30 cellular contexts compared by ENCODE assay signal in genomic region chr12:56776654-56777053, GRCh38. TPM values are rescaled to one million over a fixed set of nuclear protein-coding genes. Genes with fewer than 3 reads are reported as not detected.
"Had no signal": no experiment of that assay in that cellular context is flagged by ENCODE, and none has a peak within 500 bp of the region (broad histone marks: within the 10 kb centered on the region; RNA-seq: fewer than 3 reads in every experiment).

No MANE protein-coding gene starts in this region.

- H3K4me1 ChIP-seq: colonic mucosa, esophagus muscularis mucosa, gastrocnemius medialis, gastroesophageal sphincter, heart left ventricle, heart right ventricle had no signal

- FAIRE-seq: endometrium, endothelial cell of umbilical vein, frontal cortex had no signal

- H3K27me3 Mint-ChIP-seq: effector memory CD8-positive, alpha-beta T cell had no signal

- DNase-seq: colonic mucosa; cortex of kidney; dermis blood vessel endothelial cell; dorsolateral prefrontal cortex; effector CD4-positive, alpha-beta T cell; effector CD8-positive, alpha-beta T cell; effector memory CD4-positive, alpha-beta T cell; effector memory CD8-positive, alpha-beta T cell; erythroblast; esophagus squamous epithelium; foreskin fibroblast; foreskin keratinocyte; foreskin melanocyte; gastrocnemius medialis; glutamatergic neuron; head of caudate nucleus; heart left ventricle; heart right ventricle had no signal

- H3K36me3 ChIP-seq: colonic mucosa, esophagus muscularis mucosa, esophagus squamous epithelium, gastrocnemius medialis, gastroesophageal sphincter, heart left ventricle, heart right ventricle had no signal

- H3K4me1 Mint-ChIP-seq: endodermal cell had no signal

- H3K27me3 ChIP-seq: colonic mucosa, dorsolateral prefrontal cortex, esophagus muscularis mucosa, esophagus squamous epithelium, foreskin keratinocyte, gastrocnemius medialis, gastroesophageal sphincter, heart left ventricle, heart right ventricle, hepatocyte had no signal

- ATAC-seq: effector memory CD8-positive, alpha-beta T cell; esophagus mucosa; foreskin keratinocyte; gastrocnemius medialis; gastroesophageal sphincter; heart left ventricle; heart right ventricle had no signal

- H3K9me3 Mint-ChIP-seq: dendritic cell treated with granulocyte-macrophage colony-stimulating factor and Interleukin-4, amounts not matched to agents 40 ng/mL and 50 ng/mL, for 4 days; effector memory CD8-positive, alpha-beta T cell had no signal

- H3K4me2 ChIP-seq: hepatocyte had no signal

- H3K4me3 Mint-ChIP-seq: dendritic cell treated with granulocyte-macrophage colony-stimulating factor and Interleukin-4, amounts not matched to agents 40 ng/mL and 50 ng/mL, for 4 days; effector memory CD8-positive, alpha-beta T cell; endodermal cell had no signal

- H3K4me3 ChIP-seq: colonic mucosa, coronary artery, dorsolateral prefrontal cortex, esophagus muscularis mucosa, esophagus squamous epithelium, gastrocnemius medialis, gastroesophageal sphincter, heart left ventricle, heart right ventricle, hepatocyte had no signal

- H2AFZ ChIP-seq: hepatocyte had no signal

- H3K79me2 ChIP-seq: hepatocyte had no signal

- H3K27ac ChIP-seq: colonic mucosa, coronary artery, dorsolateral prefrontal cortex, epithelial cell of prostate, esophagus muscularis mucosa, esophagus squamous epithelium, foreskin keratinocyte, gastrocnemius medialis, gastroesophageal sphincter, heart left ventricle, heart right ventricle, hepatocyte had no signal

- H3K9me3 ChIP-seq: colonic mucosa, esophagus muscularis mucosa, esophagus squamous epithelium, gastrocnemius medialis, gastroesophageal sphincter, heart left ventricle had no signal

- H3K27ac Mint-ChIP-seq: dendritic cell treated with granulocyte-macrophage colony-stimulating factor and Interleukin-4, amounts not matched to agents 40 ng/mL and 50 ng/mL, for 4 days; endodermal cell had no signal

RNA-seq across cellular contexts. Expression of gene HSD17B6, which starts 13.5 kb away (rescaled TPM):
- total RNA-seq: dermis blood vessel endothelial cell, endothelial cell of umbilical vein, glomerular endothelial cell had no signal
